In genomic region chr16:16063685-16064084, GRCh38 we compare ENCODE assay signal across 23 cellular contexts.
A peak's percentile ranks its signal among the peaks of the same experiment; 100 is the strongest.
DNase-seq lines count a peak whose midpoint lies in the region; ATAC-seq and TF ChIP-seq lines count a peak whose summit lies in the region.
"Had no signal": no experiment of that assay in that cellular context is flagged by ENCODE, and none has a peak within 500 bp of the region (broad histone marks: within the 10 kb centered on the region; RNA-seq: fewer than 3 reads in every experiment).

No MANE protein-coding gene starts in this region.

- no peaks in the 10 kb centered on the region for H3K36me3 ChIP-seq in neural progenitor cell

- no peak overlapping the region for H3K9ac ChIP-seq in neural progenitor cell
- H3K9ac ChIP-seq: SK-N-SH had no signal

- TF ChIP-seq CTCF in HL-60 (IDR thresholded peaks at IDR 0.05; ENCODE audit: insufficient read depth, low read length) (no peak), neural progenitor cell (IDR thresholded peaks at IDR 0.05) (no peak)

- no peak for ATAC-seq in activated CD8-positive, alpha-beta T cell treated with anti-CD3 and anti-CD28 coated beads, Interleukin-2, amount 10 ng/mL, durations not matched to agents 7 days and 5 days
- ATAC-seq: left colon, mucosa of descending colon, Panc1 had no signal

- H3K27ac Mint-ChIP-seq in activated CD8-positive, alpha-beta T cell treated with anti-CD3 and anti-CD28 coated beads, Interleukin-2, amount 10 ng/mL, durations not matched to agents 7 days and 5 days: peak overlapping the region; percentile 71
- peak overlapping the region; percentile 64 for H3K27ac Mint-ChIP-seq in neural progenitor cell
- H3K27ac Mint-ChIP-seq: CD14-positive monocyte had no signal

- POLR2A ChIA-PET in activated CD8-positive, alpha-beta T cell treated with anti-CD3 and anti-CD28 coated beads, Interleukin-2, amount 10 ng/mL, durations not matched to agents 7 days and 5 days (lab: Charles Lee): interaction anchor here (2.3 kb wide), 1 partner anchor 11 kb away, joined by 5 read pairs; no protein-coding TSS in a partner anchor

- H3K9me3 ChIP-seq in neural progenitor cell (ENCODE audit: low read depth): no peaks in the 10 kb centered on the region
- H3K9me3 ChIP-seq: mucosa of descending colon, SK-N-SH had no signal

- no peak overlapping the region for H3K4me2 ChIP-seq in neural progenitor cell
- H3K4me2 ChIP-seq: SK-N-SH had no signal

- H3K79me2 ChIP-seq in neural progenitor cell (ENCODE audit: low read depth): no peaks in the 10 kb centered on the region

- H4K20me1 ChIP-seq in neural progenitor cell (ENCODE audit: low read depth): peaks cover 3% of the 10 kb centered on the region

- no peaks in the 10 kb centered on the region for H3K9me3 Mint-ChIP-seq in activated CD8-positive, alpha-beta T cell treated with anti-CD3 and anti-CD28 coated beads, Interleukin-2, amount 10 ng/mL, durations not matched to agents 7 days and 5 days (ENCODE audit: insufficient read depth)
- H3K9me3 Mint-ChIP-seq in neural progenitor cell: no peaks in the 10 kb centered on the region
- H3K9me3 Mint-ChIP-seq: IgD-negative memory B cell had no signal

- no peak overlapping the region for H3K4me3 Mint-ChIP-seq in activated CD8-positive, alpha-beta T cell treated with anti-CD3 and anti-CD28 coated beads, Interleukin-2, amount 10 ng/mL, durations not matched to agents 7 days and 5 days
- H3K4me3 Mint-ChIP-seq in neural progenitor cell: no peak overlapping the region
- H3K4me3 Mint-ChIP-seq: CD14-positive monocyte, IgD-negative memory B cell had no signal

- peaks cover 32% of the 10 kb centered on the region for H3K4me1 Mint-ChIP-seq in activated CD8-positive, alpha-beta T cell treated with anti-CD3 and anti-CD28 coated beads, Interleukin-2, amount 10 ng/mL, durations not matched to agents 7 days and 5 days (ENCODE audit: low read depth)
- H3K4me1 Mint-ChIP-seq in neural progenitor cell: no peaks in the 10 kb centered on the region

- peaks cover 49% of the 10 kb centered on the region for H3K36me3 Mint-ChIP-seq in activated CD8-positive, alpha-beta T cell treated with anti-CD3 and anti-CD28 coated beads, Interleukin-2, amount 10 ng/mL, durations not matched to agents 7 days and 5 days (ENCODE audit: low read depth)
- H3K36me3 Mint-ChIP-seq in neural progenitor cell: peaks cover 6% of the 10 kb centered on the region

- H3K27ac ChIP-seq in HL-60 (replicated peaks) (peak overlapping the region; percentile 15; the same call in 1 of the 2 replicates), neural progenitor cell (no peak overlapping the region)
- H3K27ac ChIP-seq: 22Rv1 had no signal

- H3K27me3 ChIP-seq in HL-60 (ENCODE audit: insufficient read depth, poor library complexity, severe bottlenecking) (no peaks in the 10 kb centered on the region), neural progenitor cell (no peaks in the 10 kb centered on the region)

- H3F3A ChIP-seq in neural progenitor cell (ENCODE audit: low read depth): no peaks in the 10 kb centered on the region

- peak; percentile 20 for DNase-seq in SKM-1 treated with dmso at 0.1 percent for 144 hours (lab: John Stamatoyannopoulos, UW; ENCODE audit: unreplicated experiment)
- DNase-seq in SKM-1 (lab: John Stamatoyannopoulos, UW; ENCODE audit: unreplicated experiment): no peak
- no peak for DNase-seq in HL-60 (ENCODE audit: low read depth in 1 of 2, low spot score in 1 of 2)
- no peak for DNase-seq in activated CD8-positive, alpha-beta T cell treated with anti-CD3 and anti-CD28 coated beads, Interleukin-2, amount 10 ng/mL, durations not matched to agents 7 days and 5 days
- no peak for DNase-seq in neural progenitor cell (ENCODE audit: low spot score)
- DNase-seq in dedifferentiated amniotic fluid mesenchymal stem cell (ENCODE audit: extremely low spot score): no peak
- DNase-seq in stimulated activated CD8-positive, alpha-beta memory T cell treated with anti-CD3 and anti-CD28 coated beads, Interleukin-4, amount 100 ng/mL, for 48 hours: no peak
- DNase-seq in stimulated activated CD4-positive, alpha-beta T cell treated with anti-CD3 and anti-CD28 coated beads, Interleukin-4, amount 100 ng/mL, for 4 hours: no peak
- DNase-seq: activated CD8-positive, alpha-beta memory T cell treated with anti-CD3 and anti-CD28 coated beads, Interleukin-2, amount 50 U/mL, for 4 hours; foreskin fibroblast; left colon; mucosa of descending colon; NCI-H1092 treated with DMSO at 0.1 percent for 48 hours; NCI-H2171; NCI-H82; occipital lobe; SK-N-SH; stimulated activated CD4-positive, alpha-beta T cell treated with anti-CD3 and anti-CD28 coated beads, Interleukin-4, amount 100 ng/mL, for 24 hours; trophoblast cell had no signal

- no peaks in the 10 kb centered on the region for H3K4me1 ChIP-seq in neural progenitor cell

- no peaks in the 10 kb centered on the region for H3K27me3 Mint-ChIP-seq in activated CD8-positive, alpha-beta T cell treated with anti-CD3 and anti-CD28 coated beads, Interleukin-2, amount 10 ng/mL, durations not matched to agents 7 days and 5 days (ENCODE audit: low read depth)
- no peaks in the 10 kb centered on the region for H3K27me3 Mint-ChIP-seq in neural progenitor cell (ENCODE audit: insufficient read depth, low read depth)
- H3K27me3 Mint-ChIP-seq: IgD-negative memory B cell had no signal

- no peak overlapping the region for H2AFZ ChIP-seq in neural progenitor cell (replicated peaks)

- CTCF ChIA-PET in activated CD8-positive, alpha-beta T cell treated with anti-CD3 and anti-CD28 coated beads, Interleukin-2, amount 10 ng/mL, durations not matched to agents 7 days and 5 days (lab: Charles Lee): interaction anchor here (1.2 to 1.7 kb wide), 2 partner anchors 11 to 13 kb away, joined by 3 to 4 read pairs; no protein-coding TSS in a partner anchor

- H3K4me3 ChIP-seq in HL-60 (replicated peaks; ENCODE audit: insufficient read depth, low read length) (no peak overlapping the region), neural progenitor cell (no peak overlapping the region)
- H3K4me3 ChIP-seq: mucosa of descending colon had no signal
